ENCODE assay signal across 25 cellular contexts in genomic region chr11:71214553-71215371, GRCh38. TPM values are rescaled to one million over a fixed set of nuclear protein-coding genes. Genes with fewer than 3 reads are reported as not detected.
A peak's percentile ranks its signal among the peaks of the same experiment; 100 is the strongest.
DNase-seq lines count a peak whose midpoint lies in the region; ATAC-seq and TF ChIP-seq lines count a peak whose summit lies in the region.
"Had no signal": no experiment of that assay in that cellular context is flagged by ENCODE, and none has a peak within 500 bp of the region (broad histone marks: within the 10 kb centered on the region; RNA-seq: fewer than 3 reads in every experiment).

No MANE protein-coding gene starts in this region.

- no peak overlapping the region for H2BK5ac ChIP-seq in neuronal stem cell (ENCODE audit: low read length)

- no peak overlapping the region for H4K8ac ChIP-seq in neuronal stem cell (ENCODE audit: low read depth, low read length)

- H3K4me3 Mint-ChIP-seq in chondrocyte (ENCODE audit: unreplicated experiment) (no peak overlapping the region), immature natural killer cell (no peak overlapping the region)
- no peak overlapping the region for H3K4me3 Mint-ChIP-seq in stimulated activated memory B cell treated with anti-CD40 and anti-IgM and Interleukin-4, amounts not matched to agents 10 μg/mL and 1 μg/mL and 100 μg/mL, for 72 hours
- H3K4me3 Mint-ChIP-seq: CD4-positive, alpha-beta memory T cell had no signal

- peak; percentile 56 for DNase-seq in Right ventricle myocardium inferior (ENCODE audit: missing footprints)
- DNase-seq in right cardiac atrium = no peak
- DNase-seq in chondrocyte (ENCODE audit: low spot score) = peak; percentile 62
- no peak for DNase-seq in neuronal stem cell (ENCODE audit: low spot score)
- DNase-seq in AG20443 (ENCODE audit: low spot score) = no peak
- DNase-seq in immature natural killer cell = no peak
- no peak for DNase-seq in SKM-1 treated with dmso at 0.1 percent for 144 hours (lab: John Stamatoyannopoulos, UW; ENCODE audit: unreplicated experiment)
- DNase-seq: ACHN; Calu3; CD4-positive, alpha-beta memory T cell; DMS53; GF-D8; KBM-7; MM.1S; NCI-H1048; NCI-H1436; NCI-H187 treated with DMSO at 0.1 percent for 48 hours; NCI-H2107; NCI-H446 treated with DMSO at 0.1 percent for 48 hours; NCI-H526 treated with DMSO at 0.1 percent for 48 hours; SHP77 had no signal

- WGBS in right cardiac atrium = 86% methylated on average over 23 of the region's 23 CpGs
- WGBS in neuronal stem cell (ENCODE audit: extremely low coverage in 2 of 2, insufficient read length in 2 of 2, insufficient replicate concordance in 1 of 2), 2 donors = no CpG with 5 or more reads among the region's 23 CpGs

- no peaks in the 10 kb centered on the region for H3K27me3 ChIP-seq in right cardiac atrium (ENCODE audit: control insufficient read depth, insufficient read depth)
- H3K27me3 ChIP-seq in neuronal stem cell (ENCODE audit: control insufficient read depth in 3 of 3, insufficient read depth in 3 of 3, low read depth in 1 of 3, low read length in 3 of 3) = no peaks in the 10 kb centered on the region
- H3K27me3 ChIP-seq: BLaER1 treated with 17β-estradiol and CSF1 and Interleukin-3, amounts not matched to agents 10 nM and 100 nM had no signal

- H3K9me3 ChIP-seq in right cardiac atrium (ENCODE audit: control insufficient read depth, low read length) (no peaks in the 10 kb centered on the region), neuronal stem cell (replicated peaks in 1 of 2; ENCODE audit: control insufficient read depth in 2 of 2, insufficient read depth in 1 of 2, low read depth in 1 of 2, low read length in 2 of 2) (no peaks in the 10 kb centered on the region)
- H3K9me3 ChIP-seq: HAP-1 had no signal

- H2BK12ac ChIP-seq in neuronal stem cell (ENCODE audit: low read length) = no peak overlapping the region

- no peak overlapping the region for H3K4me3 ChIP-seq in right cardiac atrium (ENCODE audit: low read length)
- H3K4me3 ChIP-seq in neuronal stem cell (ENCODE audit: low read length in 2 of 2) = no peak overlapping the region
- H3K4me3 ChIP-seq: BLaER1 treated with 17β-estradiol and CSF1 and Interleukin-3, amounts not matched to agents 10 nM and 100 nM; HAP-1 had no signal

- no peak overlapping the region for H2BK15ac ChIP-seq in neuronal stem cell (ENCODE audit: low read length)

- intact Hi-C loops in Right ventricle myocardium inferior (cut with DNase I) (no loop called here), right cardiac atrium (cut with DNase I) (no loop called here)

- no peaks in the 10 kb centered on the region for H3K4me1 Mint-ChIP-seq in chondrocyte (ENCODE audit: low read depth)
- H3K4me1 Mint-ChIP-seq in stimulated activated memory B cell treated with anti-CD40 and anti-IgM and Interleukin-4, amounts not matched to agents 10 μg/mL and 1 μg/mL and 100 μg/mL, for 72 hours = no peaks in the 10 kb centered on the region
- H3K4me1 Mint-ChIP-seq in immature natural killer cell = no peaks in the 10 kb centered on the region
- H3K4me1 Mint-ChIP-seq: CD4-positive, alpha-beta memory T cell had no signal

- no peak for ATAC-seq in Right ventricle myocardium inferior
- no peak for ATAC-seq in right cardiac atrium
- ATAC-seq in stimulated activated memory B cell treated with anti-CD40 and anti-IgM and Interleukin-4, amounts not matched to agents 10 μg/mL and 1 μg/mL and 100 μg/mL, for 72 hours = peak; percentile 45

- peaks cover 47% of the 10 kb centered on the region for H3K27me3 Mint-ChIP-seq in chondrocyte (ENCODE audit: low read depth)
- H3K27me3 Mint-ChIP-seq in stimulated activated memory B cell treated with anti-CD40 and anti-IgM and Interleukin-4, amounts not matched to agents 10 μg/mL and 1 μg/mL and 100 μg/mL, for 72 hours = peaks cover 78% of the 10 kb centered on the region
- peaks cover 0 to 9% (median 0%) of the 10 kb centered on the region in 3 donors for H3K27me3 Mint-ChIP-seq in immature natural killer cell (ENCODE audit: low read depth in 3 of 3)

- H3K79me1 ChIP-seq in neuronal stem cell (ENCODE audit: low read depth, low read length) = no peaks in the 10 kb centered on the region

- no peak for TF ChIP-seq CTCF in chondrocyte (IDR thresholded peaks at IDR 0.05)

- H3K18ac ChIP-seq in neuronal stem cell (ENCODE audit: low read length) = peak overlapping the region; percentile 67

- H2BK120ac ChIP-seq in neuronal stem cell (ENCODE audit: low read depth, low read length) = no peak overlapping the region

- H2AFZ ChIP-seq in neuronal stem cell (ENCODE audit: low read length) = no peak overlapping the region

- H3K4me1 ChIP-seq in right cardiac atrium (ENCODE audit: control insufficient read depth, insufficient read depth, low read length) = no peaks in the 10 kb centered on the region
- no peaks in the 10 kb centered on the region for H3K4me1 ChIP-seq in neuronal stem cell (ENCODE audit: control insufficient read depth in 2 of 2, insufficient read depth in 1 of 2, low read depth in 1 of 2, low read length in 2 of 2)
- H3K4me1 ChIP-seq: BLaER1 treated with 17β-estradiol and CSF1 and Interleukin-3, amounts not matched to agents 10 nM and 100 nM; HAP-1 had no signal

- H3K4ac ChIP-seq in neuronal stem cell (ENCODE audit: low read length) = no peak overlapping the region

- no peaks in the 10 kb centered on the region for H3K9me3 Mint-ChIP-seq in chondrocyte (ENCODE audit: low read depth)
- no peaks in the 10 kb centered on the region for H3K9me3 Mint-ChIP-seq in stimulated activated memory B cell treated with anti-CD40 and anti-IgM and Interleukin-4, amounts not matched to agents 10 μg/mL and 1 μg/mL and 100 μg/mL, for 72 hours
- H3K9me3 Mint-ChIP-seq in immature natural killer cell = no peaks in the 10 kb centered on the region
- H3K9me3 Mint-ChIP-seq: CD4-positive, alpha-beta memory T cell had no signal

- H3K27ac Mint-ChIP-seq in chondrocyte (ENCODE audit: unreplicated experiment) = no peak overlapping the region
- H3K27ac Mint-ChIP-seq in stimulated activated memory B cell treated with anti-CD40 and anti-IgM and Interleukin-4, amounts not matched to agents 10 μg/mL and 1 μg/mL and 100 μg/mL, for 72 hours = no peak overlapping the region
- no peak overlapping the region for H3K27ac Mint-ChIP-seq in immature natural killer cell
- H3K27ac Mint-ChIP-seq: CD4-positive, alpha-beta memory T cell had no signal

- peak overlapping the region; percentile 81 for H2AK5ac ChIP-seq in neuronal stem cell (ENCODE audit: low read depth, low read length)

- H3K36me3 ChIP-seq in neuronal stem cell (replicated peaks in 1 of 2; ENCODE audit: control insufficient read depth in 2 of 2, insufficient read depth in 2 of 2, low read length in 2 of 2) = no peaks in the 10 kb centered on the region
- H3K36me3 ChIP-seq: BLaER1 treated with 17β-estradiol and CSF1 and Interleukin-3, amounts not matched to agents 10 nM and 100 nM; HAP-1 had no signal

- no peak overlapping the region for H4K91ac ChIP-seq in neuronal stem cell (ENCODE audit: low read depth, low read length, poor library complexity)

- H3K36me3 Mint-ChIP-seq in chondrocyte (ENCODE audit: low read depth) = no peaks in the 10 kb centered on the region
- H3K36me3 Mint-ChIP-seq in stimulated activated memory B cell treated with anti-CD40 and anti-IgM and Interleukin-4, amounts not matched to agents 10 μg/mL and 1 μg/mL and 100 μg/mL, for 72 hours = no peaks in the 10 kb centered on the region
- H3K36me3 Mint-ChIP-seq in immature natural killer cell = no peaks in the 10 kb centered on the region
- H3K36me3 Mint-ChIP-seq: CD4-positive, alpha-beta memory T cell had no signal

- peak overlapping the region; percentile 12 for H3K9ac ChIP-seq in neuronal stem cell (ENCODE audit: low read depth, low read length, poor library complexity)
- H3K9ac ChIP-seq: BLaER1 treated with 17β-estradiol and CSF1 and Interleukin-3, amounts not matched to agents 10 nM and 100 nM had no signal

- H3K27ac ChIP-seq in right cardiac atrium (ENCODE audit: low read length) = no peak overlapping the region
- H3K27ac ChIP-seq in neuronal stem cell (replicated peaks; ENCODE audit: low read length) = no peak overlapping the region
- H3K27ac ChIP-seq: 22Rv1; BLaER1 treated with 17β-estradiol and CSF1 and Interleukin-3, amounts not matched to agents 10 nM and 100 nM had no signal

- peak overlapping the region; percentile 62 for H3K23ac ChIP-seq in neuronal stem cell (ENCODE audit: low read depth, low read length, poor library complexity)

- H3K4me2 ChIP-seq in neuronal stem cell (ENCODE audit: insufficient read depth, low read length, poor library complexity, severe bottlenecking) = no peak overlapping the region
- H3K4me2 ChIP-seq: BLaER1 treated with 17β-estradiol and CSF1 and Interleukin-3, amounts not matched to agents 10 nM and 100 nM had no signal

- H3K14ac ChIP-seq in neuronal stem cell (ENCODE audit: low read length) = no peak overlapping the region

RNA-seq across cellular contexts. Expression of gene SHANK2, which starts 37.6 kb away (rescaled TPM):
- total RNA-seq in Right ventricle myocardium inferior = 0.03 TPM
- under 1 TPM; 0.03 to 0.26 (median 0.13) TPM for total RNA-seq in right cardiac atrium
- 0.23 TPM for polyA plus RNA-seq in right cardiac atrium
- 0.53 to 1.6 TPM (median 0.97 TPM) in 3 replicates for total RNA-seq in chondrocyte
- polyA plus RNA-seq in neuronal stem cell (2013, experiment 1 of 2) = 5.0 TPM
- polyA plus RNA-seq in neuronal stem cell (2013, experiment 2 of 2) = 5.0 TPM
- polyA plus RNA-seq in immature natural killer cell = not detected
- total RNA-seq: CD4-positive, alpha-beta memory T cell had no signal
- polyA plus RNA-seq: CD4-positive, alpha-beta memory T cell had no signal

Comparison
In these comparisons a context has a peak if more than half of its experiments do, and no peak if none do; other contexts are left out.
1. DNase-seq: peak in Right ventricle myocardium inferior (single experiment) and chondrocyte (single experiment); none in right cardiac atrium (0 of 3), neuronal stem cell (single experiment), AG20443 (single experiment), immature natural killer cell (0 of 3) and SKM-1 treated with dmso at 0.1 percent for 144 hours (single experiment).